30 cellular contexts compared by ENCODE assay signal in genomic region chr5:128258387-128258786, GRCh38.
"Had no signal": no experiment of that assay in that cellular context is flagged by ENCODE, and none has a peak within 500 bp of the region (broad histone marks: within the 10 kb centered on the region; RNA-seq: fewer than 3 reads in every experiment).

No MANE protein-coding gene starts in this region.

- H2AFZ ChIP-seq: neural progenitor cell, parathyroid adenoma had no signal

- ATAC-seq: activated CD4-positive, CD25-positive, alpha-beta regulatory T cell treated with anti-CD3 and anti-CD28 coated beads, Interleukin-2, amount 50 U/mL, for 24 hours; heart right ventricle; left lobe of liver; lower lobe of right lung; natural killer cell; psoas muscle; stimulated activated effector memory CD8-positive, alpha-beta T cell treated with anti-CD3 and anti-CD28 coated beads, Interleukin-12 subunit alpha, Interleukin-12 subunit beta, amount 100 ng/mL, for 72 hours had no signal

- H3K27ac ChIP-seq: brain microvascular endothelial cell, esophagus squamous epithelium, lower lobe of right lung, neural progenitor cell, parathyroid adenoma, psoas muscle, sigmoid colon, thoracic aorta, WERI-Rb-1 had no signal

- DNase-seq: activated CD4-positive, alpha-beta T cell treated with anti-CD3 and anti-CD28 coated beads for 48 hours; activated CD4-positive, alpha-beta T cell treated with anti-CD3 and anti-CD28 coated beads, Interleukin-2, amount 50 U/mL, for 48 hours; activated CD8-positive, alpha-beta memory T cell treated with anti-CD3 and anti-CD28 coated beads for 24 hours; activated effector memory CD4-positive, alpha-beta T cell treated with Interleukin-2 at 50 U/mL for 16 hours; activated naive CD4-positive, alpha-beta T cell treated with anti-CD3 and anti-CD28 coated beads for 36 hours; activated naive CD8-positive, alpha-beta T cell treated with anti-CD3 and anti-CD28 coated beads, Interleukin-2, amount 10 ng/mL, durations not matched to agents 7 days and 5 days; brain microvascular endothelial cell; central memory CD4-positive, alpha-beta T cell; endodermal cell; esophagus squamous epithelium; foreskin melanocyte; heart right ventricle; lower lobe of right lung; mesendoderm; natural killer cell; occipital lobe; psoas muscle; sigmoid colon; small intestine; stimulated activated CD4-positive, alpha-beta T cell treated with anti-CD3 and anti-CD28 coated beads, Interleukin-4, amount 100 ng/mL, for 24 hours; trophoblast cell; WERI-Rb-1 had no signal

- H3K4me2 ChIP-seq: neural progenitor cell had no signal

- H3K79me2 ChIP-seq: parathyroid adenoma had no signal

- H3K9me3 ChIP-seq: esophagus squamous epithelium, lower lobe of right lung, psoas muscle, sigmoid colon, thoracic aorta had no signal

- H3K36me3 ChIP-seq: esophagus squamous epithelium, lower lobe of right lung, sigmoid colon, thoracic aorta, WERI-Rb-1 had no signal

- H3K4me1 ChIP-seq: esophagus squamous epithelium, lower lobe of right lung, parathyroid adenoma had no signal

- H3K4me3 ChIP-seq: esophagus squamous epithelium, heart right ventricle, lower lobe of right lung, neural progenitor cell, psoas muscle, sigmoid colon, thoracic aorta had no signal

- H3K27me3 ChIP-seq: brain microvascular endothelial cell, esophagus squamous epithelium, heart right ventricle, neural progenitor cell, sigmoid colon had no signal

- FAIRE-seq: astrocyte, small intestine, urothelium cell line had no signal

- H3K9ac ChIP-seq: neural progenitor cell, parathyroid adenoma had no signal
